ENCODE assay signal across 21 cellular contexts in genomic region chr16:725041-725376, GRCh38.
"Had no signal": no experiment of that assay in that cellular context is flagged by ENCODE, and none has a peak within 500 bp of the region (broad histone marks: within the 10 kb centered on the region; RNA-seq: fewer than 3 reads in every experiment).

No MANE protein-coding gene starts in this region.

- DNase-seq: activated CD4-positive, alpha-beta T cell treated with anti-CD3 and anti-CD28 coated beads, Interleukin-2, amount 50 U/mL, for 48 hours; activated effector memory CD4-positive, alpha-beta T cell treated with Interleukin-2 at 50 U/mL for 16 hours; activated naive CD4-positive, alpha-beta T cell treated with anti-CD3 and anti-CD28 coated beads for 36 hours; activated naive CD8-positive, alpha-beta T cell treated with anti-CD3 and anti-CD28 coated beads, Interleukin-2, amount 10 ng/mL, durations not matched to agents 7 days and 5 days; activated T-cell treated with anti-CD3 and anti-CD28 coated beads, Interleukin-2, amount 50 U/mL, for 72 hours; amygdala; cortex of kidney; kidney; natural killer cell; stimulated activated CD4-positive, alpha-beta T cell treated with anti-CD3 and anti-CD28 coated beads, Interleukin-12 subunit alpha, Interleukin-12 subunit beta, amount 100 ng/mL, for 4 hours; stomach; T-helper 9 cell; transverse colon; uterus had no signal

- H3K36me3 ChIP-seq: cardiac muscle cell, transverse colon, uterus had no signal

- H3K27ac ChIP-seq: cardiac muscle cell, epithelial cell of prostate, heart right ventricle, parathyroid adenoma, stomach, transverse colon, uterus had no signal

- H3K27me3 Mint-ChIP-seq: activated naive CD8-positive, alpha-beta T cell treated with anti-CD3 and anti-CD28 coated beads, Interleukin-2, amount 10 ng/mL, durations not matched to agents 7 days and 5 days had no signal

- H3K27ac Mint-ChIP-seq: activated naive CD4-positive, alpha-beta T cell treated with anti-CD3 and anti-CD28 coated beads for 36 hours; activated naive CD8-positive, alpha-beta T cell treated with anti-CD3 and anti-CD28 coated beads, Interleukin-2, amount 10 ng/mL, durations not matched to agents 7 days and 5 days; activated T-cell treated with anti-CD3 and anti-CD28 coated beads, Interleukin-2, amount 50 U/mL, for 72 hours; mesothelial cell of epicardium; natural killer cell; WTC11 had no signal

- H3K9me3 Mint-ChIP-seq: activated naive CD4-positive, alpha-beta T cell treated with anti-CD3 and anti-CD28 coated beads for 36 hours; activated naive CD8-positive, alpha-beta T cell treated with anti-CD3 and anti-CD28 coated beads, Interleukin-2, amount 10 ng/mL, durations not matched to agents 7 days and 5 days; activated T-cell treated with anti-CD3 and anti-CD28 coated beads, Interleukin-2, amount 50 U/mL, for 72 hours; mesothelial cell of epicardium; natural killer cell; WTC11 had no signal

- ATAC-seq: activated T-cell treated with anti-CD3 and anti-CD28 coated beads, Interleukin-2, amount 50 U/mL, for 72 hours; heart right ventricle; natural killer cell; right cardiac atrium; WTC11 had no signal

- H3K9ac ChIP-seq: parathyroid adenoma had no signal

- H3K4me3 Mint-ChIP-seq: activated naive CD4-positive, alpha-beta T cell treated with anti-CD3 and anti-CD28 coated beads for 36 hours; activated naive CD8-positive, alpha-beta T cell treated with anti-CD3 and anti-CD28 coated beads, Interleukin-2, amount 10 ng/mL, durations not matched to agents 7 days and 5 days; activated T-cell treated with anti-CD3 and anti-CD28 coated beads, Interleukin-2, amount 50 U/mL, for 72 hours; WTC11 had no signal

- H3K27me3 ChIP-seq: cardiac muscle cell had no signal

- H3K36me3 Mint-ChIP-seq: activated naive CD8-positive, alpha-beta T cell treated with anti-CD3 and anti-CD28 coated beads, Interleukin-2, amount 10 ng/mL, durations not matched to agents 7 days and 5 days; mesothelial cell of epicardium; natural killer cell; WTC11 had no signal

- H3K79me2 ChIP-seq: parathyroid adenoma had no signal

- H3K4me3 ChIP-seq: cardiac muscle cell, heart right ventricle, stomach, transverse colon, uterus had no signal

- H2AFZ ChIP-seq: parathyroid adenoma had no signal
